Comparison of ENCODE assay signal across 22 cellular contexts in genomic region chr3:193981534-193981933, GRCh38.
"Had no signal": no experiment of that assay in that cellular context is flagged by ENCODE, and none has a peak within 500 bp of the region (broad histone marks: within the 10 kb centered on the region; RNA-seq: fewer than 3 reads in every experiment).

No MANE protein-coding gene starts in this region.

- ATAC-seq: activated CD4-positive, alpha-beta T cell treated with anti-CD3 and anti-CD28 coated beads for 36 hours; activated T-cell treated with anti-CD3 and anti-CD28 coated beads, Interleukin-2, amount 50 U/mL, for 4 hours; naive thymus-derived CD4-positive, alpha-beta T cell; stimulated activated naive CD8-positive, alpha-beta T cell treated with anti-CD3 and anti-CD28 coated beads, Interleukin-15, amount 100 ng/mL, for 72 hours had no signal

- H3K27me3 ChIP-seq: right atrium auricular region, tibial nerve had no signal

- H3K9me3 ChIP-seq: psoas muscle, right atrium auricular region, tibial nerve had no signal

- H3K4me3 ChIP-seq: coronary artery, psoas muscle, right atrium auricular region, skin epidermis, tibial nerve had no signal

- FAIRE-seq: bronchial epithelial cell, frontal cortex had no signal

- DNase-seq: activated B cell treated with CpG ODN at 0.5 μM for 24 hours; activated CD4-positive, alpha-beta T cell treated with anti-CD3 and anti-CD28 coated beads for 36 hours; activated CD4-positive, alpha-beta T cell treated with anti-CD3 and anti-CD28 coated beads, Interleukin-2, amount 50 U/mL, for 4 hours; activated CD8-positive, alpha-beta memory T cell treated with anti-CD3 and anti-CD28 coated beads for 24 hours; activated CD8-positive, alpha-beta memory T cell treated with anti-CD3 and anti-CD28 coated beads, Interleukin-2, amount 50 U/mL, for 4 hours; activated naive CD4-positive, alpha-beta T cell treated with anti-CD3 and anti-CD28 coated beads for 36 hours; activated naive CD8-positive, alpha-beta T cell treated with anti-CD3 and anti-CD28 coated beads, Interleukin-2, amount 10 ng/mL, durations not matched to agents 7 days and 5 days; activated T-cell treated with anti-CD3 and anti-CD28 coated beads, Interleukin-2, amount 50 U/mL, for 4 hours; amniotic stem cell; cerebellar nuclear complex; glutamatergic neuron; naive thymus-derived CD4-positive, alpha-beta T cell; stimulated activated CD4-positive, alpha-beta T cell treated with anti-CD3 and anti-CD28 coated beads, Interleukin-1b, Interleukin-23, amount 100 ng/mL, for 48 hours; stimulated activated naive CD8-positive, alpha-beta T cell treated with anti-CD3 and anti-CD28 coated beads, Interleukin-15, amount 100 ng/mL, for 72 hours; T1000 had no signal

- H3K36me3 ChIP-seq: right atrium auricular region, tibial nerve had no signal
